In the genomic region with DNA sequence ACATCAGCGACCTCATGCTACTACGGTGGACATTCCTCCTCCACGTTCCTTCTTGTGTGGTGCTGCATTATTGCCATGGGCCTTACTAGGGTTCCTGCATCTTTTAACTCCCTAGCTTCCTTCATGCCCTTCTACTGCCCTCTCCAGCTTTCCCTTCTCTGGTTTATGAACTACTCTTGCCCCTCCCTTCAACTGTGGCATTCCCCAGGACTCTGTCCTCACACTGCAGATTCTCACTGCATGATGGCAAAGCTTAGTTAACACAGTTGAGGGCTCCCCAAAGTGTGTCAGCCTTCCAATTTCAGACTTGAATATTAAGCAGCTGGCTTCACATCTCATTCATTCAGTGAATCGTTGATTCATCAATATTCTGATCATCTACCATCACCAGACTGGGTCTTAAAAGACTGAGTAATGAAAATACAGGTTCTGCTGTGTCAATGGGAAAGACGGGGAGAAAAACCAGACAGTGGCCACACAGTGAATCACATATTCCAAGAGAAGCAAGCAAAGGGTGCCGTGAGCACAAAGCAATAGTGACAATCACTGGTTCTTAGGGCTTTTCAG, we compare ENCODE assay signal across 14 cellular contexts. TPM values are rescaled to one million over a fixed set of nuclear protein-coding genes. Genes with fewer than 3 reads are reported as not detected.
DNase-seq lines count a peak whose midpoint lies in the region; ATAC-seq and TF ChIP-seq lines count a peak whose summit lies in the region.
"Had no signal": no experiment of that assay in that cellular context is flagged by ENCODE, and none has a peak within 500 bp of the region (broad histone marks: within the 10 kb centered on the region; RNA-seq: fewer than 3 reads in every experiment).

No MANE protein-coding gene starts in this region.

- ATAC-seq in natural killer cell (no peak), left colon (peak; percentile 42)
- ATAC-seq in natural killer cell treated with Interleukin-12 subunit alpha and Interleukin-12 subunit beta and Interleukin-15 and Interleukin-18, amount 100 ng/mL, for 72 hours: no peak

- TF ChIP-seq CTCF in natural killer cell (IDR thresholded peaks at IDR 0.05): no peak

- H3K9me3 Mint-ChIP-seq in natural killer cell: no peaks in the 10 kb centered on the region
- H3K9me3 Mint-ChIP-seq in natural killer cell treated with Interleukin-12 subunit alpha and Interleukin-12 subunit beta and Interleukin-15 and Interleukin-18, amount 100 ng/mL, for 72 hours: no peaks in the 10 kb centered on the region
- no peaks in the 10 kb centered on the region for H3K9me3 Mint-ChIP-seq in activated T-helper 1 cell treated with anti-CD3 and anti-CD28 coated beads, Interleukin-12 subunit alpha, Interleukin-12 subunit beta, Interleukin-2, Interleukin-4 antibody, amounts not matched to agents 30 ng/mL and 10 ng/mL and 1 ng/mL, durations not matched to agents 14 hours and 24 hours and 36 hours

- H3K27me3 Mint-ChIP-seq in natural killer cell (ENCODE audit: low read depth in 2 of 2): no peaks in the 10 kb centered on the region
- no peaks in the 10 kb centered on the region for H3K27me3 Mint-ChIP-seq in natural killer cell treated with Interleukin-12 subunit alpha and Interleukin-12 subunit beta and Interleukin-15 and Interleukin-18, amount 100 ng/mL, for 72 hours
- H3K27me3 Mint-ChIP-seq in activated T-helper 1 cell treated with anti-CD3 and anti-CD28 coated beads, Interleukin-12 subunit alpha, Interleukin-12 subunit beta, Interleukin-2, Interleukin-4 antibody, amounts not matched to agents 30 ng/mL and 10 ng/mL and 1 ng/mL, durations not matched to agents 14 hours and 24 hours and 36 hours (ENCODE audit: insufficient read depth): no peaks in the 10 kb centered on the region

- H3K4me1 Mint-ChIP-seq in natural killer cell: peaks cover 57 to 69% of the 10 kb centered on the region in 2 donors
- H3K4me1 Mint-ChIP-seq in natural killer cell treated with Interleukin-12 subunit alpha and Interleukin-12 subunit beta and Interleukin-15 and Interleukin-18, amount 100 ng/mL, for 72 hours (ENCODE audit: low read depth in 2 of 2): peaks cover 48 to 49% of the 10 kb centered on the region in 2 donors
- H3K4me1 Mint-ChIP-seq in activated T-helper 1 cell treated with anti-CD3 and anti-CD28 coated beads, Interleukin-12 subunit alpha, Interleukin-12 subunit beta, Interleukin-2, Interleukin-4 antibody, amounts not matched to agents 30 ng/mL and 10 ng/mL and 1 ng/mL, durations not matched to agents 14 hours and 24 hours and 36 hours (ENCODE audit: low read depth): peaks cover 41% of the 10 kb centered on the region

- no peak overlapping the region for H3K4me3 Mint-ChIP-seq in natural killer cell
- H3K4me3 Mint-ChIP-seq in natural killer cell treated with Interleukin-12 subunit alpha and Interleukin-12 subunit beta and Interleukin-15 and Interleukin-18, amount 100 ng/mL, for 72 hours: no peak overlapping the region
- H3K4me3 Mint-ChIP-seq in activated T-helper 1 cell treated with anti-CD3 and anti-CD28 coated beads, Interleukin-12 subunit alpha, Interleukin-12 subunit beta, Interleukin-2, Interleukin-4 antibody, amounts not matched to agents 30 ng/mL and 10 ng/mL and 1 ng/mL, durations not matched to agents 14 hours and 24 hours and 36 hours: no peak overlapping the region

- no peaks in the 10 kb centered on the region for H3K36me3 Mint-ChIP-seq in natural killer cell
- no peaks in the 10 kb centered on the region for H3K36me3 Mint-ChIP-seq in natural killer cell treated with Interleukin-12 subunit alpha and Interleukin-12 subunit beta and Interleukin-15 and Interleukin-18, amount 100 ng/mL, for 72 hours
- H3K36me3 Mint-ChIP-seq in activated T-helper 1 cell treated with anti-CD3 and anti-CD28 coated beads, Interleukin-12 subunit alpha, Interleukin-12 subunit beta, Interleukin-2, Interleukin-4 antibody, amounts not matched to agents 30 ng/mL and 10 ng/mL and 1 ng/mL, durations not matched to agents 14 hours and 24 hours and 36 hours (ENCODE audit: low read depth): peaks cover 29% of the 10 kb centered on the region

- DNase-seq in natural killer cell (no peak), left colon (no peak), SKM-1 treated with dmso at 0.1 percent for 144 hours (lab: John Stamatoyannopoulos, UW; ENCODE audit: unreplicated experiment) (no peak), NCI-H187 (lab: John Stamatoyannopoulos, UW) (no peak), NCI-H2029 treated with DMSO at 0.1 percent for 48 hours (lab: John Stamatoyannopoulos, UW) (no peak)
- no peak for DNase-seq in natural killer cell treated with Interleukin-12 subunit alpha and Interleukin-12 subunit beta and Interleukin-15 and Interleukin-18, amount 100 ng/mL, for 72 hours (ENCODE audit: low spot score)
- DNase-seq in activated T-helper 1 cell treated with anti-CD3 and anti-CD28 coated beads, Interleukin-12 subunit alpha, Interleukin-12 subunit beta, Interleukin-2, Interleukin-4 antibody, amounts not matched to agents 30 ng/mL and 10 ng/mL and 1 ng/mL, durations not matched to agents 14 hours and 24 hours and 36 hours (ENCODE audit: low spot score): no peak
- DNase-seq: DMS53; effector CD4-positive, alpha-beta T cell; kidney; MV-4-11; NCI-H526 treated with DMSO at 0.1 percent for 48 hours; right cardiac atrium; T-helper 9 cell had no signal

- H3K27ac Mint-ChIP-seq in natural killer cell: peak overlapping the region; percentile 35 to 77
- H3K27ac Mint-ChIP-seq in natural killer cell treated with Interleukin-12 subunit alpha and Interleukin-12 subunit beta and Interleukin-15 and Interleukin-18, amount 100 ng/mL, for 72 hours: peak overlapping the region in 1 of 2 donors; percentile 7
- H3K27ac Mint-ChIP-seq in activated T-helper 1 cell treated with anti-CD3 and anti-CD28 coated beads, Interleukin-12 subunit alpha, Interleukin-12 subunit beta, Interleukin-2, Interleukin-4 antibody, amounts not matched to agents 30 ng/mL and 10 ng/mL and 1 ng/mL, durations not matched to agents 14 hours and 24 hours and 36 hours: peak overlapping the region; percentile 66

- intact Hi-C loops in natural killer cell (cut with micrococcal nuclease) (no loop called here), left colon (cut with DNase I, micrococcal nuclease) (no loop called here)
- intact Hi-C loops in activated T-helper 1 cell treated with anti-CD3 and anti-CD28 coated beads, Interleukin-12 subunit alpha, Interleukin-12 subunit beta, Interleukin-2, Interleukin-4 antibody, amounts not matched to agents 30 ng/mL and 10 ng/mL and 1 ng/mL, durations not matched to agents 14 hours and 24 hours and 36 hours (cut with micrococcal nuclease): no loop called here

RNA-seq across cellular contexts. Expression of gene ZFX, which starts 53.0 kb away (rescaled TPM):
- total RNA-seq in natural killer cell: 100 to 1,000 TPM in 1 of 3 donors, 10 to 100 TPM in 2; 60.9 to 123 (median 63.0) TPM
- total RNA-seq in natural killer cell treated with Interleukin-12 subunit alpha and Interleukin-12 subunit beta and Interleukin-15 and Interleukin-18, amount 100 ng/mL, for 72 hours: 10 to 100 TPM; 57.7 to 78.1 TPM
- 43.3 and 43.6 TPM in 2 replicates for total RNA-seq in activated T-helper 1 cell treated with anti-CD3 and anti-CD28 coated beads, Interleukin-12 subunit alpha, Interleukin-12 subunit beta, Interleukin-2, Interleukin-4 antibody, amounts not matched to agents 30 ng/mL and 10 ng/mL and 1 ng/mL, durations not matched to agents 14 hours and 24 hours and 36 hours
- 10 to 100 TPM; 41.8 to 52.3 TPM for total RNA-seq in left colon
